1 cellular context compared by ENCODE assay signal in genomic region chr17:80359422-80360110, GRCh38.
TF ChIP-seq lines count a peak whose summit lies in the region.

No MANE protein-coding gene starts in this region.

TF ChIP-seq in GM12878, 131 proteins besides CTCF, POLR2A, EP300 and RAD21:
- TF ChIP-seq ZNF24 (IDR thresholded peaks at IDR 0.05), result no peak
